In the genomic region with DNA sequence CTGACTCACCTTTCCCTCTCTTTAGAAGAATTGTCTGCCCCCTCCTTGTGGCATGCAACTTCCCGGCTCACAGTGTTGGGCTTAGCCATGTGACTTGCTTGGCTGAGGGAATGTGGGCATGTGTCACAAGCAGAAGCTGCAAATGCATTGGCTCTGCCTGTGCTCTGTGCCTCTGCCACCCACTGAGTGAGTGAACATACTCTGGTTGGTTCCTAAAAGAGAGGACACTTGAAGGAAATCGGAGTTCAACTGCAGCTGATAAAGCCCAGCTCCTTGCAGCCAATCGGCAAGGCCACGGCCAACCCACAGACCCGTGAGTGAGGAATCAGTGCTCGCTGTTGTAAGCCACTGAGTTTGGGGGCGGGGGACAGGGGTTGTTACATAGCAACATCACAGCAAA, we compare ENCODE assay signal across 1 cellular context.
TF ChIP-seq lines count a peak whose summit lies in the region.

No MANE protein-coding gene starts in this region.

TF ChIP-seq in A549, 52 proteins besides CTCF, POLR2A, EP300 and RAD21 (continued from another document):
- TF ChIP-seq NFE2L2 (conservative IDR thresholded peaks at IDR 0.05; ENCODE audit: low read length) (no peak), NPAS2 (CRISPR knock-in tag; IDR thresholded peaks at IDR 0.05; ENCODE audit: borderline replicate concordance) (no peak), KDM5A (IDR thresholded peaks at IDR 0.05) (no peak)
- TF ChIP-seq, protein P1, sequence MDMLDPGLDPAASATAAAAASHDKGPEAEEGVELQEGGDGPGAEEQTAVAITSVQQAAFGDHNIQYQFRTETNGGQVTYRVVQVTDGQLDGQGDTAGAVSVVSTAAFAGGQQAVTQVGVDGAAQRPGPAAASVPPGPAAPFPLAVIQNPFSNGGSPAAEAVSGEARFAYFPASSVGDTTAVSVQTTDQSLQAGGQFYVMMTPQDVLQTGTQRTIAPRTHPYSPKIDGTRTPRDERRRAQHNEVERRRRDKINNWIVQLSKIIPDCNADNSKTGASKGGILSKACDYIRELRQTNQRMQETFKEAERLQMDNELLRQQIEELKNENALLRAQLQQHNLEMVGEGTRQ (IDR thresholded peaks at IDR 0.05) = no peak
- TF ChIP-seq, protein P2, sequence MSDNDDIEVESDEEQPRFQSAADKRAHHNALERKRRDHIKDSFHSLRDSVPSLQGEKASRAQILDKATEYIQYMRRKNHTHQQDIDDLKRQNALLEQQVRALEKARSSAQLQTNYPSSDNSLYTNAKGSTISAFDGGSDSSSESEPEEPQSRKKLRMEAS (IDR thresholded peaks at IDR 0.05) = no peak
